In genomic region chr11:126615819-126616218, GRCh38 we compare ENCODE assay signal across 24 cellular contexts.
DNase-seq lines count a peak whose midpoint lies in the region; ATAC-seq and TF ChIP-seq lines count a peak whose summit lies in the region.
"Had no signal": no experiment of that assay in that cellular context is flagged by ENCODE, and none has a peak within 500 bp of the region (broad histone marks: within the 10 kb centered on the region; RNA-seq: fewer than 3 reads in every experiment).

No MANE protein-coding gene starts in this region.

- H3K4me1 ChIP-seq in BLaER1 treated with 17β-estradiol and CSF1 and Interleukin-3, amounts not matched to agents 10 nM and 100 nM, result peaks cover 7 to 18% (median 12%) of the 10 kb centered on the region in 10 experiments; a peak in 18 of 20 replicates
- peaks cover 0 to 5% of the 10 kb centered on the region in 2 donors for H3K4me1 ChIP-seq in neuronal stem cell (ENCODE audit: control insufficient read depth in 2 of 2, insufficient read depth in 1 of 2, low read depth in 1 of 2, low read length in 2 of 2)
- H3K4me1 ChIP-seq: BE2C had no signal

- no peaks in the 10 kb centered on the region for H3K4me1 Mint-ChIP-seq in stimulated activated memory B cell treated with anti-CD40 and anti-IgM and Interleukin-4, amounts not matched to agents 10 μg/mL and 1 μg/mL and 100 μg/mL, for 72 hours
- H3K4me1 Mint-ChIP-seq: CD14-positive monocyte; CD4-positive, alpha-beta memory T cell; CD4-positive, CD25-positive, alpha-beta regulatory T cell; CD8-positive, alpha-beta memory T cell had no signal

- H3K18ac ChIP-seq in neuronal stem cell (ENCODE audit: low read length), result no peak overlapping the region

- H3K27me3 ChIP-seq in BLaER1 treated with 17β-estradiol and CSF1 and Interleukin-3, amounts not matched to agents 10 nM and 100 nM, result no peaks in the 10 kb centered on the region
- H3K27me3 ChIP-seq in neuronal stem cell (ENCODE audit: control insufficient read depth in 3 of 3, insufficient read depth in 3 of 3, low read depth in 1 of 3, low read length in 3 of 3), result no peaks in the 10 kb centered on the region
- H3K27me3 ChIP-seq: BE2C had no signal

- no peak overlapping the region for H2AK5ac ChIP-seq in neuronal stem cell (ENCODE audit: low read depth, low read length)

- H2AFZ ChIP-seq in neuronal stem cell (ENCODE audit: low read length), result no peak overlapping the region

- no CpG with 5 or more reads among the region's 11 CpGs for WGBS in neuronal stem cell (ENCODE audit: extremely low coverage in 2 of 2, insufficient read length in 2 of 2, insufficient replicate concordance in 1 of 2), 2 donors

- H3K9me3 Mint-ChIP-seq in stimulated activated memory B cell treated with anti-CD40 and anti-IgM and Interleukin-4, amounts not matched to agents 10 μg/mL and 1 μg/mL and 100 μg/mL, for 72 hours, result no peaks in the 10 kb centered on the region

- H2BK12ac ChIP-seq in neuronal stem cell (ENCODE audit: low read length), result no peak overlapping the region

- peak overlapping the region in 3 of 11 experiments; percentile 15 to 47 (median 42); a peak in 2 of 22 replicates for H3K9ac ChIP-seq in BLaER1 treated with 17β-estradiol and CSF1 and Interleukin-3, amounts not matched to agents 10 nM and 100 nM
- peak overlapping the region; percentile 64 for H3K9ac ChIP-seq in neuronal stem cell (ENCODE audit: low read depth, low read length, poor library complexity)

- TF ChIP-seq CTCF in NB4 (IDR thresholded peaks at IDR 0.05; ENCODE audit: low read depth, low read length), result no peak

- DNase-seq in NB4 (ENCODE audit: low read depth) (peak; percentile 46), neuronal stem cell (ENCODE audit: low spot score) (no peak), HT-29 (ENCODE audit: low spot score) (no peak), NCI-H69 (lab: John Stamatoyannopoulos, UW) (no peak)
- DNase-seq: 8988T; ACHN; BE2C; C1 segment of cervical spinal cord; CD4-positive, alpha-beta memory T cell; CD4-positive, CD25-positive, alpha-beta regulatory T cell; CD8-positive, alpha-beta memory T cell; COR-L47; DMS 273 treated with DMSO at 0.1 percent for 48 hours; DMS153; DMS53; DMS79; DND-41; EL; GDM1 had no signal

- no peaks in the 10 kb centered on the region for H3K36me3 Mint-ChIP-seq in stimulated activated memory B cell treated with anti-CD40 and anti-IgM and Interleukin-4, amounts not matched to agents 10 μg/mL and 1 μg/mL and 100 μg/mL, for 72 hours
- H3K36me3 Mint-ChIP-seq: CD14-positive monocyte; CD4-positive, alpha-beta memory T cell; CD4-positive, CD25-positive, alpha-beta regulatory T cell had no signal

- no peak overlapping the region for H4K91ac ChIP-seq in neuronal stem cell (ENCODE audit: low read depth, low read length, poor library complexity)

- no peak for TF ChIP-seq POLR2A in NB4 (IDR thresholded peaks at IDR 0.05; ENCODE audit: extremely low read depth, insufficient read length)

- H3K27ac ChIP-seq in BLaER1 treated with 17β-estradiol and CSF1 and Interleukin-3, amounts not matched to agents 10 nM and 100 nM, result peak overlapping the region in 4 of 11 experiments; percentile 58 to 69 (median 62); a peak in 7 of 22 replicates
- no peak overlapping the region for H3K27ac ChIP-seq in neuronal stem cell (replicated peaks; ENCODE audit: low read length)

- H3K4me2 ChIP-seq in BLaER1 treated with 17β-estradiol and CSF1 and Interleukin-3, amounts not matched to agents 10 nM and 100 nM, result peak overlapping the region; percentile 20 to 78 (median 64); a peak in 21 of 22 replicates
- H3K4me2 ChIP-seq in neuronal stem cell (ENCODE audit: insufficient read depth, low read length, poor library complexity, severe bottlenecking), result no peak overlapping the region

- no peak overlapping the region for H3K4me3 ChIP-seq in BLaER1 treated with 17β-estradiol and CSF1 and Interleukin-3, amounts not matched to agents 10 nM and 100 nM
- H3K4me3 ChIP-seq in NB4 (ENCODE audit: low read depth, low read length) (no peak overlapping the region), neuronal stem cell (ENCODE audit: low read length in 2 of 2) (no peak overlapping the region)

- no peak overlapping the region for H3K27ac Mint-ChIP-seq in stimulated activated memory B cell treated with anti-CD40 and anti-IgM and Interleukin-4, amounts not matched to agents 10 μg/mL and 1 μg/mL and 100 μg/mL, for 72 hours
- H3K27ac Mint-ChIP-seq: CD14-positive monocyte; CD4-positive, alpha-beta memory T cell; CD4-positive, CD25-positive, alpha-beta regulatory T cell; CD8-positive, alpha-beta memory T cell had no signal

- H2BK120ac ChIP-seq in neuronal stem cell (ENCODE audit: low read depth, low read length), result no peak overlapping the region

- no peak overlapping the region for H3K4me3 Mint-ChIP-seq in stimulated activated memory B cell treated with anti-CD40 and anti-IgM and Interleukin-4, amounts not matched to agents 10 μg/mL and 1 μg/mL and 100 μg/mL, for 72 hours
- H3K4me3 Mint-ChIP-seq: CD14-positive monocyte; CD4-positive, alpha-beta memory T cell; CD4-positive, CD25-positive, alpha-beta regulatory T cell; CD8-positive, alpha-beta memory T cell had no signal

- no peak overlapping the region for H2BK5ac ChIP-seq in neuronal stem cell (ENCODE audit: low read length)

- no peak overlapping the region for H2BK15ac ChIP-seq in neuronal stem cell (ENCODE audit: low read length)

- no peak overlapping the region for H3K14ac ChIP-seq in neuronal stem cell (ENCODE audit: low read length)

- peaks cover 9% of the 10 kb centered on the region for H3K27me3 Mint-ChIP-seq in stimulated activated memory B cell treated with anti-CD40 and anti-IgM and Interleukin-4, amounts not matched to agents 10 μg/mL and 1 μg/mL and 100 μg/mL, for 72 hours

- H4K20me1 ChIP-seq in BLaER1 treated with 17β-estradiol and CSF1 and Interleukin-3, amounts not matched to agents 10 nM and 100 nM, result no peaks in the 10 kb centered on the region

- no peaks in the 10 kb centered on the region for H3K9me3 ChIP-seq in BLaER1 treated with 17β-estradiol and CSF1 and Interleukin-3, amounts not matched to agents 10 nM and 100 nM (replicated peaks in 1 of 11)
- no peaks in the 10 kb centered on the region for H3K9me3 ChIP-seq in neuronal stem cell (replicated peaks in 1 of 2; ENCODE audit: control insufficient read depth in 2 of 2, insufficient read depth in 1 of 2, low read depth in 1 of 2, low read length in 2 of 2)
- H3K9me3 ChIP-seq: BE2C had no signal

- H3K4ac ChIP-seq in neuronal stem cell (ENCODE audit: low read length), result no peak overlapping the region

- no peak overlapping the region for H4K8ac ChIP-seq in neuronal stem cell (ENCODE audit: low read depth, low read length)

- no peak overlapping the region for H3K23ac ChIP-seq in neuronal stem cell (ENCODE audit: low read depth, low read length, poor library complexity)

- no peaks in the 10 kb centered on the region for H3K36me3 ChIP-seq in BLaER1 treated with 17β-estradiol and CSF1 and Interleukin-3, amounts not matched to agents 10 nM and 100 nM
- H3K36me3 ChIP-seq in neuronal stem cell (replicated peaks in 1 of 2; ENCODE audit: control insufficient read depth in 2 of 2, insufficient read depth in 2 of 2, low read length in 2 of 2), result no peaks in the 10 kb centered on the region
- H3K36me3 ChIP-seq: BE2C had no signal

- no peaks in the 10 kb centered on the region for H3K79me1 ChIP-seq in neuronal stem cell (ENCODE audit: low read depth, low read length)

- peak; percentile 29 for ATAC-seq in stimulated activated memory B cell treated with anti-CD40 and anti-IgM and Interleukin-4, amounts not matched to agents 10 μg/mL and 1 μg/mL and 100 μg/mL, for 72 hours
- ATAC-seq in GM18870 (IDR thresholded peaks at IDR 0.05; ENCODE audit: unreplicated experiment) (no peak), HG02759 (IDR thresholded peaks at IDR 0.05; ENCODE audit: unreplicated experiment) (no peak)
